ENCODE assay signal across 17 cellular contexts in genomic region chr7:36923831-36924555, GRCh38.
DNase-seq lines count a peak whose midpoint lies in the region; ATAC-seq and TF ChIP-seq lines count a peak whose summit lies in the region.
"Had no signal": no experiment of that assay in that cellular context is flagged by ENCODE, and none has a peak within 500 bp of the region (broad histone marks: within the 10 kb centered on the region; RNA-seq: fewer than 3 reads in every experiment).

No MANE protein-coding gene starts in this region.

- intact Hi-C loops in left ventricle myocardium superior (cut with micrococcal nuclease) = no loop called here
- intact Hi-C loops in left lung (cut with DNase I) = no loop called here
- intact Hi-C loops in transverse colon (cut with DNase I; ENCODE audit: low total_unique reads) = no loop called here

- no peak for TF ChIP-seq EP300 in transverse colon (IDR thresholded peaks at IDR 0.05; ENCODE audit: low read depth)

- in situ Hi-C loops in transverse colon (cut with MboI; ENCODE audit: low pct_ligation_motif_present in 1 of 4, low pct_unique_long_range_greater_than_20kb in 1 of 4, low sequenced_read_pairs in 3 of 4) = no loop called here

- H3K27me3 ChIP-seq in cardiac muscle cell = no peaks in the 10 kb centered on the region
- H3K27me3 ChIP-seq in left lung = no peaks in the 10 kb centered on the region
- H3K27me3 ChIP-seq in transverse colon = no peaks in the 10 kb centered on the region

- H3K4me3 ChIP-seq in cardiac muscle cell (no peak overlapping the region), left lung (no peak overlapping the region), transverse colon (no peak overlapping the region)
- H3K4me3 ChIP-seq: SJSA1 had no signal

- H3K9me3 ChIP-seq in cardiac muscle cell (ENCODE audit: low read depth) (no peaks in the 10 kb centered on the region), left lung (no peaks in the 10 kb centered on the region), transverse colon (no peaks in the 10 kb centered on the region)
- H3K9me3 ChIP-seq: SJSA1 had no signal

- DNase-seq in cardiac muscle cell (ENCODE audit: low read depth in 1 of 2, low spot score in 1 of 2) = no peak
- no peak for DNase-seq in left ventricle myocardium superior
- DNase-seq in SKM-1 (lab: John Stamatoyannopoulos, UW; ENCODE audit: unreplicated experiment) = peak; percentile 4
- DNase-seq in left lung = peak in 1 of 2 donors; percentile 41
- DNase-seq in transverse colon = peak; percentile 42
- no peak for DNase-seq in NCI-H524 treated with DMSO at 0.1 percent for 48 hours (lab: John Stamatoyannopoulos, UW)
- no peak for DNase-seq in islet precursor cell
- DNase-seq: anterior cingulate cortex; CD4-positive, alpha-beta T cell; hippocampal formation; kidney; NCI-H1694; OCI-M1; stimulated activated naive CD8-positive, alpha-beta T cell treated with anti-CD3 and anti-CD28 coated beads, Interleukin-15, amount 100 ng/mL, for 72 hours; T-helper 9 cell had no signal

- 50 to 65% methylated on average over 4 to 5 of the region's 5 CpGs for WGBS in transverse colon (ENCODE audit: low coverage in 1 of 2), 2 donors

- H3K36me3 ChIP-seq in cardiac muscle cell (no peaks in the 10 kb centered on the region), left lung (no peaks in the 10 kb centered on the region), transverse colon (no peaks in the 10 kb centered on the region)
- H3K36me3 ChIP-seq: SJSA1 had no signal

- H3K27ac ChIP-seq in cardiac muscle cell (peak overlapping the region; percentile 83), left lung (no peak overlapping the region), transverse colon (peak overlapping the region in 2 of 4 donors; percentile 41 to 54)
- H3K27ac ChIP-seq: SJSA1 had no signal

- no peak for TF ChIP-seq POLR2A in transverse colon (IDR thresholded peaks at IDR 0.05)

- ATAC-seq in left ventricle myocardium superior = no peak
- ATAC-seq in left lung = peak; percentile 96
- ATAC-seq in GM19467 (IDR thresholded peaks at IDR 0.05; ENCODE audit: unreplicated experiment) = no peak
- ATAC-seq: stimulated activated naive CD8-positive, alpha-beta T cell treated with anti-CD3 and anti-CD28 coated beads, Interleukin-15, amount 100 ng/mL, for 72 hours had no signal

- TF ChIP-seq CTCF in cardiac muscle cell (IDR thresholded peaks at IDR 0.05; ENCODE audit: low read depth, low read length) (no peak), left lung (IDR thresholded peaks at IDR 0.05) (no peak), transverse colon (IDR thresholded peaks at IDR 0.05) (no peak)

- H3K4me1 ChIP-seq in cardiac muscle cell (ENCODE audit: low read depth) (peaks cover 40% of the 10 kb centered on the region), left lung (peaks cover 0 to 13% of the 10 kb centered on the region in 2 donors), transverse colon (peaks cover 0 to 14% (median 4%) of the 10 kb centered on the region in 4 donors)
- H3K4me1 ChIP-seq: SJSA1 had no signal

Comparison
In these comparisons a context has a peak if more than half of its experiments do, and no peak if none do; other contexts are left out.
1. DNase-seq: peak in SKM-1 (single experiment) and transverse colon (single experiment); none in cardiac muscle cell (0 of 2), left ventricle myocardium superior (single experiment), NCI-H524 treated with DMSO at 0.1 percent for 48 hours (single experiment) and islet precursor cell (single experiment).